Comparison of ENCODE assay signal across 18 cellular contexts in genomic region chr18:54023471-54023870, GRCh38.
A peak's percentile ranks its signal among the peaks of the same experiment; 100 is the strongest.
DNase-seq lines count a peak whose midpoint lies in the region; ATAC-seq and TF ChIP-seq lines count a peak whose summit lies in the region.
"Had no signal": no experiment of that assay in that cellular context is flagged by ENCODE, and none has a peak within 500 bp of the region (broad histone marks: within the 10 kb centered on the region; RNA-seq: fewer than 3 reads in every experiment).

No MANE protein-coding gene starts in this region.

- H3K4me3 ChIP-seq in RWPE2 (ENCODE audit: severe bottlenecking) = no peak overlapping the region
- H3K4me3 ChIP-seq in epithelial cell of esophagus (ENCODE audit: low read length) = no peak overlapping the region
- H3K4me3 ChIP-seq: neural progenitor cell, SJCRH30, upper lobe of right lung had no signal

- H3K9me3 Mint-ChIP-seq in activated CD4-positive, alpha-beta T cell treated with anti-CD3 and anti-CD28 coated beads for 36 hours (ENCODE audit: low read depth) = no peaks in the 10 kb centered on the region
- H3K9me3 Mint-ChIP-seq: IgD-negative memory B cell, neural progenitor cell had no signal

- no peaks in the 10 kb centered on the region for H3K36me3 ChIP-seq in RWPE2 (ENCODE audit: low read depth)
- H3K36me3 ChIP-seq: neural progenitor cell, SJCRH30, upper lobe of right lung had no signal

- CTCF ChIA-PET in activated CD4-positive, alpha-beta T cell treated with anti-CD3 and anti-CD28 coated beads for 36 hours (lab: Charles Lee) = no interaction called here

- no peaks in the 10 kb centered on the region for H3K27me3 ChIP-seq in RWPE2 (ENCODE audit: insufficient read depth, poor library complexity, severe bottlenecking)
- H3K27me3 ChIP-seq: neural progenitor cell, SJCRH30, upper lobe of right lung had no signal

- H3K4me3 Mint-ChIP-seq in activated CD4-positive, alpha-beta T cell treated with anti-CD3 and anti-CD28 coated beads for 36 hours = no peak overlapping the region
- H3K4me3 Mint-ChIP-seq: IgD-negative memory B cell, neural progenitor cell had no signal

- H3K36me3 Mint-ChIP-seq in activated CD4-positive, alpha-beta T cell treated with anti-CD3 and anti-CD28 coated beads for 36 hours (ENCODE audit: low read depth) = no peaks in the 10 kb centered on the region
- H3K36me3 Mint-ChIP-seq: IgD-negative memory B cell, neural progenitor cell had no signal

- no peak overlapping the region for H3K27ac Mint-ChIP-seq in activated CD4-positive, alpha-beta T cell treated with anti-CD3 and anti-CD28 coated beads for 36 hours
- H3K27ac Mint-ChIP-seq: IgD-negative memory B cell had no signal

- H3K27ac ChIP-seq in RWPE2 (ENCODE audit: poor library complexity, severe bottlenecking) = peak overlapping the region; percentile 86
- H3K27ac ChIP-seq: neural progenitor cell, SJCRH30, upper lobe of right lung had no signal

- no peaks in the 10 kb centered on the region for H3K9me3 ChIP-seq in RWPE2 (ENCODE audit: severe bottlenecking)
- H3K9me3 ChIP-seq: SJCRH30, upper lobe of right lung had no signal

- peaks cover 16% of the 10 kb centered on the region for H3K4me1 ChIP-seq in RWPE2 (ENCODE audit: insufficient read depth, poor library complexity, severe bottlenecking)
- H3K4me1 ChIP-seq: neural progenitor cell, SJCRH30, upper lobe of right lung had no signal

- no peak for TF ChIP-seq CTCF in RWPE2 (IDR thresholded peaks at IDR 0.05; ENCODE audit: poor library complexity, severe bottlenecking)
- no peak for TF ChIP-seq CTCF in epithelial cell of esophagus (IDR thresholded peaks at IDR 0.05; ENCODE audit: insufficient read depth, low read depth, low read length, missing control alignments)

- POLR2A ChIA-PET in activated CD4-positive, alpha-beta T cell treated with anti-CD3 and anti-CD28 coated beads for 36 hours (lab: Charles Lee) = no interaction called here

- H3K4me1 Mint-ChIP-seq in activated CD4-positive, alpha-beta T cell treated with anti-CD3 and anti-CD28 coated beads for 36 hours = peaks cover 4% of the 10 kb centered on the region
- H3K4me1 Mint-ChIP-seq: IgD-negative memory B cell had no signal

- intact Hi-C loops in activated CD4-positive, alpha-beta T cell treated with anti-CD3 and anti-CD28 coated beads for 36 hours (cut with DNase I, micrococcal nuclease) = no loop called here

- peak; percentile 72 for ATAC-seq in activated CD4-positive, alpha-beta T cell treated with anti-CD3 and anti-CD28 coated beads for 36 hours
- ATAC-seq in RWPE2 (ENCODE audit: low read depth) (peak; percentile 98), GM18907 (IDR thresholded peaks at IDR 0.05; ENCODE audit: unreplicated experiment) (no peak)
- ATAC-seq: upper lobe of right lung had no signal

- H3K27me3 Mint-ChIP-seq in activated CD4-positive, alpha-beta T cell treated with anti-CD3 and anti-CD28 coated beads for 36 hours = peaks cover 5% of the 10 kb centered on the region
- H3K27me3 Mint-ChIP-seq: IgD-negative memory B cell had no signal

- peak; percentile 11 for DNase-seq in activated CD4-positive, alpha-beta T cell treated with anti-CD3 and anti-CD28 coated beads for 36 hours
- no peak for DNase-seq in activated CD4-positive, alpha-beta T cell treated with anti-CD3 and anti-CD28 coated beads, Interleukin-2, amount 50 U/mL, for 48 hours
- DNase-seq in RWPE2 (ENCODE audit: low spot score) = no peak
- peak; percentile 98 for DNase-seq in epithelial cell of esophagus (ENCODE audit: low read depth)
- peak; percentile 12 for DNase-seq in smooth muscle cell of the brain vasculature (ENCODE audit: low read depth, low spot score)
- no peak for DNase-seq in COR-L47 (lab: John Stamatoyannopoulos, UW)
- DNase-seq in activated effector memory CD4-positive, alpha-beta T cell treated with Interleukin-2 at 50 U/mL for 16 hours = no peak
- DNase-seq: activated T-cell treated with anti-CD3 and anti-CD28 coated beads for 4 hours; DMS 273 treated with DMSO at 0.1 percent for 48 hours; effector memory CD4-positive, alpha-beta T cell; hypothalamus; NCI-H2029; SJCRH30; stimulated activated CD8-positive, alpha-beta memory T cell treated with anti-CD3 and anti-CD28 coated beads, Interleukin-4, amount 100 ng/mL, for 48 hours; upper lobe of right lung had no signal

Comparison
In these comparisons a context has a peak if more than half of its experiments do, and no peak if none do; other contexts are left out.
1. DNase-seq: peak in activated CD4-positive, alpha-beta T cell treated with anti-CD3 and anti-CD28 coated beads for 36 hours (single experiment), epithelial cell of esophagus (single experiment) and smooth muscle cell of the brain vasculature (single experiment); none in activated CD4-positive, alpha-beta T cell treated with anti-CD3 and anti-CD28 coated beads, Interleukin-2, amount 50 U/mL, for 48 hours (0 of 2), RWPE2 (single experiment), COR-L47 (single experiment) and activated effector memory CD4-positive, alpha-beta T cell treated with Interleukin-2 at 50 U/mL for 16 hours (single experiment).